8 cellular contexts compared by ENCODE assay signal in the genomic region with DNA sequence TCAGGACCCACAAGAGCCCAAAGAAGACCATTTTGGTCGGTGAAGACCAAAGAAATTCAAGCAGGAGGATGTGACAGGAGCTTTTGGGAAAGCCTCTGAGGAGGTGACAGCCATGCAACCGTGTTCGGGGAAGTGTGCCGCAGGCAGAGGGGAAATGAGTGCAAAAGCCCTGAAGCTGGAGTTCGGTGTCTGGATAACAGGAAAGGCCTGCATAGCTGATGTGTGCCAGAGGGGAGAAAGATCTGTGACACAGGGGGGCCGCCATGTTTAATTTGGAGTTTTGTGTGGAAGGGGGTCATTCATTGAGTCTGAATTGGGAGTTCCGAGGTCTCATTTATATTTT. TPM values are rescaled to one million over a fixed set of nuclear protein-coding genes. Genes with fewer than 3 reads are reported as not detected.
DNase-seq lines count a peak whose midpoint lies in the region; ATAC-seq and TF ChIP-seq lines count a peak whose summit lies in the region.

No MANE protein-coding gene starts in this region.

- H3K9me2 ChIP-seq in neural cell (ENCODE audit: insufficient read depth, low read length) = no peaks in the 10 kb centered on the region

- in situ Hi-C loops in GM13976 (cut with MboI; ENCODE audit: low sequenced_read_pairs, unreplicated experiment) = no loop called here

- H3K9ac ChIP-seq in neural cell (ENCODE audit: low read length) = peak overlapping the region; percentile 87

- H3K9me3 ChIP-seq in esophagus (ENCODE audit: control insufficient read depth in 2 of 2, insufficient read depth in 1 of 2, low read depth in 1 of 2, low read length in 1 of 2) (no peaks in the 10 kb centered on the region), neural cell (ENCODE audit: low read length) (no peaks in the 10 kb centered on the region)

- TF ChIP-seq CTCF in neural cell (IDR thresholded peaks at IDR 0.05; ENCODE audit: poor library complexity, severe bottlenecking) (no peak), omental fat pad (IDR thresholded peaks at IDR 0.05) (no peak), GM13976 (IDR thresholded peaks at IDR 0.05; ENCODE audit: borderline replicate concordance, control extremely low read depth, extremely low read depth, insufficient read depth, missing control alignments) (no peak)

- peak; percentile 5; the same call in 2 of the 3 replicates for ATAC-seq in SK-N-SH treated with all-trans-retinoic acid at 6 μM for 48 hours
- ATAC-seq in omental fat pad (ENCODE audit: low FRiP score) = no peak

- WGBS in esophagus, 2 donors = 2 to 4% methylated on average over 7 of the region's 7 CpGs

- peak overlapping the region; percentile 95 to 96 for H3K27ac ChIP-seq in esophagus (ENCODE audit: low read depth in 2 of 2, low read length in 1 of 2)
- peak overlapping the region; percentile 98 for H3K27ac ChIP-seq in neural cell (ENCODE audit: low read length)

- peaks cover 4 to 5% of the 10 kb centered on the region in 2 donors for H3K4me1 ChIP-seq in esophagus (ENCODE audit: control insufficient read depth in 2 of 2, insufficient read depth in 2 of 2, low read length in 1 of 2)

- peak; percentile 22 for DNase-seq in activated naive CD4-positive, alpha-beta T cell treated with Interleukin-2 at 50 U/mL for 16 hours
- DNase-seq in activated naive CD4-positive, alpha-beta T cell treated with anti-CD3 and anti-CD28 coated beads, Interleukin-2, amount 50 U/mL, for 16 hours = no peak
- DNase-seq in kidney glomerular epithelial cell (lab: John Stamatoyannopoulos, UW) (no peak), omental fat pad (ENCODE audit: low spot score) (no peak), GM13976 (ENCODE audit: low spot score) (no peak)

- H3K4me3 ChIP-seq in esophagus (ENCODE audit: low read depth in 1 of 2, low read length in 2 of 2) (peak overlapping the region; percentile 59 to 96), neural cell (ENCODE audit: low read length) (peak overlapping the region; percentile 72)

- peak overlapping the region; percentile 89 for H2AFZ ChIP-seq in neural cell (ENCODE audit: low read depth, low read length)

- H3K27me3 ChIP-seq in esophagus (ENCODE audit: control insufficient read depth in 1 of 2, insufficient read depth in 2 of 2, low read length in 2 of 2) (no peaks in the 10 kb centered on the region), neural cell (ENCODE audit: insufficient read depth, low read depth, low read length) (no peaks in the 10 kb centered on the region)

- H3K36me3 ChIP-seq in esophagus (ENCODE audit: control insufficient read depth in 2 of 2, insufficient read depth in 2 of 2, low read length in 1 of 2) = peaks cover 0 to 3% of the 10 kb centered on the region in 2 donors
- H3K36me3 ChIP-seq in neural cell (ENCODE audit: insufficient read depth, low read length) = no peaks in the 10 kb centered on the region

- no peak for TF ChIP-seq EP300 in neural cell (conservative IDR thresholded peaks at IDR 0.05; ENCODE audit: poor library complexity, severe bottlenecking)

- H3K4me2 ChIP-seq in neural cell (ENCODE audit: low read length) = peak overlapping the region; percentile 94

- TF ChIP-seq RAD21 in neural cell (conservative IDR thresholded peaks at IDR 0.05) = no peak

- no peaks in the 10 kb centered on the region for H3F3A ChIP-seq in neural cell (ENCODE audit: insufficient read depth, low read length, poor library complexity, severe bottlenecking)

- no peaks in the 10 kb centered on the region for H4K20me1 ChIP-seq in neural cell (ENCODE audit: insufficient read depth)

- peaks cover 30% of the 10 kb centered on the region for H3K79me2 ChIP-seq in neural cell (replicated peaks; ENCODE audit: insufficient read depth, low read length)

TF ChIP-seq in SK-N-SH treated with all-trans-retinoic acid at 6 μM for 48 hours, 23 proteins besides CTCF, POLR2A, EP300 and RAD21 (continues in another document):
- TF ChIP-seq CSDC2 (CRISPR knock-in tag; IDR thresholded peaks at IDR 0.05) = no peak
- TF ChIP-seq ARNTL (CRISPR knock-in tag; IDR thresholded peaks at IDR 0.05; ENCODE audit: borderline replicate concordance, low read depth) = no peak
- no peak for TF ChIP-seq RARB (CRISPR knock-in tag; IDR thresholded peaks at IDR 0.05)
- TF ChIP-seq, protein P1, sequence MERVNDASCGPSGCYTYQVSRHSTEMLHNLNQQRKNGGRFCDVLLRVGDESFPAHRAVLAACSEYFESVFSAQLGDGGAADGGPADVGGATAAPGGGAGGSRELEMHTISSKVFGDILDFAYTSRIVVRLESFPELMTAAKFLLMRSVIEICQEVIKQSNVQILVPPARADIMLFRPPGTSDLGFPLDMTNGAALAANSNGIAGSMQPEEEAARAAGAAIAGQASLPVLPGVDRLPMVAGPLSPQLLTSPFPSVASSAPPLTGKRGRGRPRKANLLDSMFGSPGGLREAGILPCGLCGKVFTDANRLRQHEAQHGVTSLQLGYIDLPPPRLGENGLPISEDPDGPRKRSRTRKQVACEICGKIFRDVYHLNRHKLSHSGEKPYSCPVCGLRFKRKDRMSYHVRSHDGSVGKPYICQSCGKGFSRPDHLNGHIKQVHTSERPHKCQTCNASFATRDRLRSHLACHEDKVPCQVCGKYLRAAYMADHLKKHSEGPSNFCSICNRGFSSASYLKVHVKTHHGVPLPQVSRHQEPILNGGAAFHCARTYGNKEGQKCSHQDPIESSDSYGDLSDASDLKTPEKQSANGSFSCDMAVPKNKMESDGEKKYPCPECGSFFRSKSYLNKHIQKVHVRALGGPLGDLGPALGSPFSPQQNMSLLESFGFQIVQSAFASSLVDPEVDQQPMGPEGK (CRISPR knock-in tag; IDR thresholded peaks at IDR 0.05; ENCODE audit: borderline replicate concordance) = no peak
- TF ChIP-seq, protein P2, sequence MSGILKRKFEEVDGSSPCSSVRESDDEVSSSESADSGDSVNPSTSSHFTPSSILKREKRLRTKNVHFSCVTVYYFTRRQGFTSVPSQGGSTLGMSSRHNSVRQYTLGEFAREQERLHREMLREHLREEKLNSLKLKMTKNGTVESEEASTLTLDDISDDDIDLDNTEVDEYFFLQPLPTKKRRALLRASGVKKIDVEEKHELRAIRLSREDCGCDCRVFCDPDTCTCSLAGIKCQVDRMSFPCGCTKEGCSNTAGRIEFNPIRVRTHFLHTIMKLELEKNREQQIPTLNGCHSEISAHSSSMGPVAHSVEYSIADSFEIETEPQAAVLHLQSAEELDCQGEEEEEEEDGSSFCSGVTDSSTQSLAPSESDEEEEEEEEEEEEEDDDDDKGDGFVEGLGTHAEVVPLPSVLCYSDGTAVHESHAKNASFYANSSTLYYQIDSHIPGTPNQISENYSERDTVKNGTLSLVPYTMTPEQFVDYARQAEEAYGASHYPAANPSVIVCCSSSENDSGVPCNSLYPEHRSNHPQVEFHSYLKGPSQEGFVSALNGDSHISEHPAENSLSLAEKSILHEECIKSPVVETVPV (CRISPR knock-in tag; IDR thresholded peaks at IDR 0.05) = no peak
- TF ChIP-seq GLIS3 (CRISPR knock-in tag; IDR thresholded peaks at IDR 0.05) = no peak
- TF ChIP-seq TCF4 (CRISPR knock-in tag; IDR thresholded peaks at IDR 0.05; ENCODE audit: borderline replicate concordance) = no peak
- no peak for TF ChIP-seq ZFP30 (CRISPR knock-in tag; IDR thresholded peaks at IDR 0.05)

TF ChIP-seq in neural cell, 6 proteins besides CTCF, POLR2A, EP300 and RAD21:
- TF ChIP-seq POLR2AphosphoS5 (IDR thresholded peaks at IDR 0.05) (no peak), TAF1 (IDR thresholded peaks at IDR 0.05; ENCODE audit: low read depth) (no peak), EZH2 (IDR thresholded peaks at IDR 0.05; ENCODE audit: borderline replicate concordance, insufficient read depth, low read length, poor library complexity, severe bottlenecking) (no peak), MXI1 (conservative IDR thresholded peaks at IDR 0.05; ENCODE audit: poor library complexity, severe bottlenecking) (no peak), SMC3 (conservative IDR thresholded peaks at IDR 0.05; ENCODE audit: poor library complexity) (no peak)
- TF ChIP-seq, protein P3, sequence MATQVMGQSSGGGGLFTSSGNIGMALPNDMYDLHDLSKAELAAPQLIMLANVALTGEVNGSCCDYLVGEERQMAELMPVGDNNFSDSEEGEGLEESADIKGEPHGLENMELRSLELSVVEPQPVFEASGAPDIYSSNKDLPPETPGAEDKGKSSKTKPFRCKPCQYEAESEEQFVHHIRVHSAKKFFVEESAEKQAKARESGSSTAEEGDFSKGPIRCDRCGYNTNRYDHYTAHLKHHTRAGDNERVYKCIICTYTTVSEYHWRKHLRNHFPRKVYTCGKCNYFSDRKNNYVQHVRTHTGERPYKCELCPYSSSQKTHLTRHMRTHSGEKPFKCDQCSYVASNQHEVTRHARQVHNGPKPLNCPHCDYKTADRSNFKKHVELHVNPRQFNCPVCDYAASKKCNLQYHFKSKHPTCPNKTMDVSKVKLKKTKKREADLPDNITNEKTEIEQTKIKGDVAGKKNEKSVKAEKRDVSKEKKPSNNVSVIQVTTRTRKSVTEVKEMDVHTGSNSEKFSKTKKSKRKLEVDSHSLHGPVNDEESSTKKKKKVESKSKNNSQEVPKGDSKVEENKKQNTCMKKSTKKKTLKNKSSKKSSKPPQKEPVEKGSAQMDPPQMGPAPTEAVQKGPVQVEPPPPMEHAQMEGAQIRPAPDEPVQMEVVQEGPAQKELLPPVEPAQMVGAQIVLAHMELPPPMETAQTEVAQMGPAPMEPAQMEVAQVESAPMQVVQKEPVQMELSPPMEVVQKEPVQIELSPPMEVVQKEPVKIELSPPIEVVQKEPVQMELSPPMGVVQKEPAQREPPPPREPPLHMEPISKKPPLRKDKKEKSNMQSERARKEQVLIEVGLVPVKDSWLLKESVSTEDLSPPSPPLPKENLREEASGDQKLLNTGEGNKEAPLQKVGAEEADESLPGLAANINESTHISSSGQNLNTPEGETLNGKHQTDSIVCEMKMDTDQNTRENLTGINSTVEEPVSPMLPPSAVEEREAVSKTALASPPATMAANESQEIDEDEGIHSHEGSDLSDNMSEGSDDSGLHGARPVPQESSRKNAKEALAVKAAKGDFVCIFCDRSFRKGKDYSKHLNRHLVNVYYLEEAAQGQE (IDR thresholded peaks at IDR 0.05; ENCODE audit: borderline replicate concordance) = no peak

RNA-seq across cellular contexts. Expression of a gene that starts 0.9 kb away (rescaled TPM):
- polyA plus RNA-seq in esophagus (10 to 100 TPM; 11.0 to 14.0 TPM), neural cell (53.7 and 67.7 TPM in 2 replicates)
- polyA minus RNA-seq in neural cell = 53.3 and 71.0 TPM in 2 replicates
- 10 to 100 TPM; 38.0 to 74.7 (median 53.6) TPM for total RNA-seq in omental fat pad

RNA-seq across cellular contexts. Expression of a gene that starts 53.4 kb away (rescaled TPM):
- polyA plus RNA-seq in esophagus = 10 to 100 TPM; 28.8 to 70.5 TPM
- polyA plus RNA-seq in neural cell = 61.2 and 70.9 TPM in 2 replicates
- polyA minus RNA-seq in neural cell = 86.2 and 106 TPM in 2 replicates
- 100 to 1,000 TPM; 138 to 269 (median 188) TPM for total RNA-seq in omental fat pad

RNA-seq across cellular contexts. Expression of a gene that starts 55.3 kb away (rescaled TPM):
- polyA plus RNA-seq in esophagus (10 to 100 TPM; 21.8 to 24.5 TPM), neural cell (10.9 and 18.2 TPM in 2 replicates)
- polyA minus RNA-seq in neural cell = 19.6 and 20.2 TPM in 2 replicates
- 10 to 100 TPM; 40.2 to 53.0 (median 49.1) TPM for total RNA-seq in omental fat pad
